19 cellular contexts compared by ENCODE assay signal in genomic region chr6:166476061-166476591, GRCh38.
DNase-seq lines count a peak whose midpoint lies in the region; ATAC-seq and TF ChIP-seq lines count a peak whose summit lies in the region.
"Had no signal": no experiment of that assay in that cellular context is flagged by ENCODE, and none has a peak within 500 bp of the region (broad histone marks: within the 10 kb centered on the region; RNA-seq: fewer than 3 reads in every experiment).

No MANE protein-coding gene starts in this region.

- no peak for TF ChIP-seq RAD21 in IMR-90 (IDR thresholded peaks at IDR 0.05; ENCODE audit: low read length)

- no peak for TF ChIP-seq CTCF in IMR-90 (conservative IDR thresholded peaks at IDR 0.05; ENCODE audit: low read depth, low read length)
- no peak for TF ChIP-seq CTCF in glutamatergic neuron (IDR thresholded peaks at IDR 0.05; ENCODE audit: partially characterized antibody, unreplicated experiment)

- no peak overlapping the region for H3K4ac ChIP-seq in IMR-90 (ENCODE audit: low read depth, low read length)

- in situ Hi-C loops in IMR-90 (cut with MboI; ENCODE audit: low sequenced_read_pairs), result no loop called here

- no peak for ATAC-seq in IMR-90 (ENCODE audit: low read depth)
- ATAC-seq in GM21367 (IDR thresholded peaks at IDR 0.05; ENCODE audit: unreplicated experiment), result no peak
- ATAC-seq: SK-N-SH treated with all-trans-retinoic acid at 6 μM for 48 hours had no signal

- H2AK9ac ChIP-seq in IMR-90 (replicated peaks; ENCODE audit: low read depth, low read length, poor library complexity), result peak overlapping the region; percentile 40

- no peaks in the 10 kb centered on the region for H4K20me1 ChIP-seq in BLaER1 treated with 17β-estradiol and CSF1 and Interleukin-3, amounts not matched to agents 10 nM and 100 nM
- H4K20me1 ChIP-seq in IMR-90 (ENCODE audit: insufficient read depth, low read length), result no peaks in the 10 kb centered on the region; the same call in 1 of the 2 replicates

- H2BK5ac ChIP-seq in IMR-90 (ENCODE audit: low read depth, low read length, poor library complexity, severe bottlenecking), result no peak overlapping the region

- H2BK15ac ChIP-seq in IMR-90 (ENCODE audit: low read depth, low read length), result no peak overlapping the region

- H3K4me1 ChIP-seq in BLaER1 treated with 17β-estradiol and CSF1 and Interleukin-3, amounts not matched to agents 10 nM and 100 nM, result peaks cover 27 to 80% (median 71%) of the 10 kb centered on the region in 10 experiments
- no peaks in the 10 kb centered on the region for H3K4me1 ChIP-seq in IMR-90 (ENCODE audit: control insufficient read depth, insufficient read depth, low read length)

- H3K27ac ChIP-seq in BLaER1 treated with 17β-estradiol and CSF1 and Interleukin-3, amounts not matched to agents 10 nM and 100 nM, result peak overlapping the region in 5 of 11 experiments; percentile 38 to 70 (median 46); a peak in 7 of 22 replicates
- H3K27ac ChIP-seq in IMR-90 (ENCODE audit: insufficient read depth, low read length), result no peak overlapping the region
- H3K27ac ChIP-seq: C4-2B, PC-9 had no signal

- H3K9me3 Mint-ChIP-seq in glutamatergic neuron (ENCODE audit: unreplicated experiment), result peaks cover 11% of the 10 kb centered on the region
- H3K9me3 Mint-ChIP-seq: CD8-positive, alpha-beta memory T cell had no signal

- no peak overlapping the region for H3K4me3 Mint-ChIP-seq in glutamatergic neuron (ENCODE audit: unreplicated experiment)

- no peak overlapping the region for H3K27ac Mint-ChIP-seq in glutamatergic neuron (ENCODE audit: unreplicated experiment)

- H3K4me3 ChIP-seq in BLaER1 treated with 17β-estradiol and CSF1 and Interleukin-3, amounts not matched to agents 10 nM and 100 nM, result no peak overlapping the region
- H3K4me3 ChIP-seq in IMR-90 (ENCODE audit: insufficient read depth, low read depth, low read length), result no peak overlapping the region
- H3K4me3 ChIP-seq: PC-9 had no signal

- no peak overlapping the region for H2BK120ac ChIP-seq in IMR-90 (ENCODE audit: low read depth, low read length)

- H3K56ac ChIP-seq in IMR-90 (ENCODE audit: extremely low read depth, insufficient read depth, low read length), result no peak overlapping the region

- H3K9me3 ChIP-seq in BLaER1 treated with 17β-estradiol and CSF1 and Interleukin-3, amounts not matched to agents 10 nM and 100 nM (replicated peaks in 1 of 11), result no peaks in the 10 kb centered on the region
- no peaks in the 10 kb centered on the region for H3K9me3 ChIP-seq in IMR-90 (ENCODE audit: control insufficient read depth, insufficient read depth, low read length)

- no peak overlapping the region for H3K23ac ChIP-seq in IMR-90 (ENCODE audit: low read depth, low read length)

- H3K27me3 ChIP-seq in BLaER1 treated with 17β-estradiol and CSF1 and Interleukin-3, amounts not matched to agents 10 nM and 100 nM, result no peaks in the 10 kb centered on the region
- no peaks in the 10 kb centered on the region for H3K27me3 ChIP-seq in IMR-90 (ENCODE audit: control insufficient read depth, insufficient read depth, low read length)

- peaks cover 13% of the 10 kb centered on the region for H3K27me3 Mint-ChIP-seq in glutamatergic neuron (ENCODE audit: unreplicated experiment)
- H3K27me3 Mint-ChIP-seq: CD8-positive, alpha-beta memory T cell had no signal

- H4K91ac ChIP-seq in IMR-90 (ENCODE audit: insufficient read depth, low read depth, low read length), result no peak overlapping the region

- H3K4me2 ChIP-seq in BLaER1 treated with 17β-estradiol and CSF1 and Interleukin-3, amounts not matched to agents 10 nM and 100 nM, result peak overlapping the region in 8 of 11 experiments; percentile 61 to 92 (median 81); a peak in 16 of 22 replicates
- no peak overlapping the region for H3K4me2 ChIP-seq in IMR-90 (ENCODE audit: low read depth, low read length)
- H3K4me2 ChIP-seq: PC-9 had no signal

- H2AK5ac ChIP-seq in IMR-90 (ENCODE audit: low read depth, low read length), result no peak overlapping the region

- no TSS peak for BruUV-seq in IMR-90 (replicated peaks; lab: Mats Ljungman, UMichigan)

- H3K9me1 ChIP-seq in IMR-90 (ENCODE audit: insufficient read depth, low read length), result no peaks in the 10 kb centered on the region; the same call in 1 of the 2 replicates

- dilution Hi-C loops in IMR-90 (cut with HindIII; ENCODE audit: low sequenced_read_pairs, unreplicated experiment), result no loop called here

- H3K9ac ChIP-seq in BLaER1 treated with 17β-estradiol and CSF1 and Interleukin-3, amounts not matched to agents 10 nM and 100 nM, result no peak overlapping the region; a peak in 1 of 22 replicates
- H3K9ac ChIP-seq in IMR-90 (ENCODE audit: low read depth, low read length), result no peak overlapping the region

- DNase-seq in IMR-90, result no peak
- peak; percentile 8 for DNase-seq in glutamatergic neuron
- DNase-seq in posterior vena cava (ENCODE audit: low spot score), result peak; percentile 51
- DNase-seq in GM19240 (ENCODE audit: insufficient read length, low spot score), result no peak
- DNase-seq in A172 (ENCODE audit: low spot score), result no peak
- DNase-seq: ACHN; CD8-positive, alpha-beta memory T cell; GOT3; KBM-7; NCI-H1092; NCI-H1436; NCI-H187 treated with DMSO at 0.1 percent for 48 hours; NCI-H2107; NCI-H510A; PC-9 had no signal

- no peak overlapping the region for H2BK20ac ChIP-seq in IMR-90 (ENCODE audit: low read depth, low read length)

- no peak overlapping the region for H3K14ac ChIP-seq in IMR-90 (replicated peaks; ENCODE audit: low read depth, low read length)

- CTCF ChIA-PET in IMR-90 (lab: Yijun Ruan, JAX), result no interaction called here

- no peak overlapping the region for H2AFZ ChIP-seq in IMR-90 (replicated peaks; ENCODE audit: low read length, poor library complexity)
- H2AFZ ChIP-seq: PC-9 had no signal

- H4K8ac ChIP-seq in IMR-90 (ENCODE audit: low read depth in 2 of 2, low read length in 2 of 2), result no peak overlapping the region

- H4K5ac ChIP-seq in IMR-90 (ENCODE audit: low read depth, low read length), result no peak overlapping the region

- intact Hi-C loops in IMR-90 (cut with micrococcal nuclease) (no loop called here), posterior vena cava (cut with DNase I) (no loop called here)

- H3K79me1 ChIP-seq in IMR-90 (ENCODE audit: low read depth in 1 of 2, low read length in 2 of 2), result no peaks in the 10 kb centered on the region

- POLR2A ChIA-PET in IMR-90 (lab: Charles Lee; ENCODE audit: unreplicated experiment), result no interaction called here

- H3K18ac ChIP-seq in IMR-90 (ENCODE audit: low read depth, low read length), result no peak overlapping the region

- no peak for TF ChIP-seq POLR2A in IMR-90 (IDR thresholded peaks at IDR 0.05; ENCODE audit: low read depth, low read length)

- 75% methylated on average over 3 of the region's 14 CpGs; no CpG with 5 or more reads in 1 of the 2 experiments for WGBS in IMR-90 (ENCODE audit: extremely low coverage in 2 of 2, insufficient read length in 1 of 2), 2 experiments

- peaks cover 49% of the 10 kb centered on the region for H3K4me1 Mint-ChIP-seq in glutamatergic neuron (ENCODE audit: low read depth, unreplicated experiment)

- no peaks in the 10 kb centered on the region for H3K36me3 ChIP-seq in BLaER1 treated with 17β-estradiol and CSF1 and Interleukin-3, amounts not matched to agents 10 nM and 100 nM
- H3K36me3 ChIP-seq in IMR-90 (ENCODE audit: control insufficient read depth, insufficient read depth, low read length), result peaks cover 38% of the 10 kb centered on the region

- H3K36me3 Mint-ChIP-seq in glutamatergic neuron (ENCODE audit: unreplicated experiment), result peaks cover 7% of the 10 kb centered on the region
- H3K36me3 Mint-ChIP-seq: CD8-positive, alpha-beta memory T cell had no signal

TF ChIP-seq in IMR-90, 13 proteins besides CTCF, POLR2A, EP300 and RAD21:
- TF ChIP-seq CHD1 (IDR thresholded peaks at IDR 0.05; ENCODE audit: low read depth, low read length) (no peak), SMC3 (IDR thresholded peaks at IDR 0.05; ENCODE audit: low read depth, low read length) (no peak), USF2 (IDR thresholded peaks at IDR 0.05; ENCODE audit: low read depth, low read length) (no peak), MAFK (IDR thresholded peaks at IDR 0.05; ENCODE audit: low read depth, low read length) (no peak), FOS (IDR thresholded peaks at IDR 0.05; ENCODE audit: low read depth, low read length) (no peak), MXI1 (IDR thresholded peaks at IDR 0.05; ENCODE audit: borderline replicate concordance, low read depth, low read length) (no peak), NFE2L2 (IDR thresholded peaks at IDR 0.05; ENCODE audit: low read depth, low read length) (no peak), CEBPB (IDR thresholded peaks at IDR 0.05; ENCODE audit: low read depth, low read length) (no peak), BHLHE40 (IDR thresholded peaks at IDR 0.05; ENCODE audit: low read depth, low read length) (no peak), RCOR1 (IDR thresholded peaks at IDR 0.05; ENCODE audit: insufficient replicate concordance, low read length) (no peak), MAZ (IDR thresholded peaks at IDR 0.05; ENCODE audit: borderline replicate concordance, low read depth, low read length) (no peak), RFX5 (IDR thresholded peaks at IDR 0.05; ENCODE audit: low read depth, low read length) (no peak)
- TF ChIP-seq, protein P1, sequence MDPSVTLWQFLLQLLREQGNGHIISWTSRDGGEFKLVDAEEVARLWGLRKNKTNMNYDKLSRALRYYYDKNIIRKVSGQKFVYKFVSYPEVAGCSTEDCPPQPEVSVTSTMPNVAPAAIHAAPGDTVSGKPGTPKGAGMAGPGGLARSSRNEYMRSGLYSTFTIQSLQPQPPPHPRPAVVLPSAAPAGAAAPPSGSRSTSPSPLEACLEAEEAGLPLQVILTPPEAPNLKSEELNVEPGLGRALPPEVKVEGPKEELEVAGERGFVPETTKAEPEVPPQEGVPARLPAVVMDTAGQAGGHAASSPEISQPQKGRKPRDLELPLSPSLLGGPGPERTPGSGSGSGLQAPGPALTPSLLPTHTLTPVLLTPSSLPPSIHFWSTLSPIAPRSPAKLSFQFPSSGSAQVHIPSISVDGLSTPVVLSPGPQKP (IDR thresholded peaks at IDR 0.05; ENCODE audit: borderline replicate concordance, low read depth, low read length), result no peak

Comparison
In these comparisons a context has a peak if more than half of its experiments do, and no peak if none do; other contexts are left out.
1. DNase-seq: peak in glutamatergic neuron (single experiment) and posterior vena cava (single experiment); none in IMR-90 (single experiment), GM19240 (single experiment) and A172 (single experiment).